Comparison of ENCODE assay signal across 8 cellular contexts in genomic region chr2:17879137-17879912, GRCh38. TPM values are rescaled to one million over a fixed set of nuclear protein-coding genes. Genes with fewer than 3 reads are reported as not detected.
A peak's percentile ranks its signal among the peaks of the same experiment; 100 is the strongest.
DNase-seq lines count a peak whose midpoint lies in the region; ATAC-seq, FAIRE-seq and TF ChIP-seq lines count a peak whose summit lies in the region.

No MANE protein-coding gene starts in this region.

- DNase-seq in activated CD4-positive, alpha-beta T cell treated with anti-CD3 and anti-CD28 coated beads, Interleukin-2, amount 10 ng/mL, durations not matched to agents 24 days and 14 days: peak; percentile 58
- DNase-seq in activated CD4-positive, alpha-beta T cell treated with anti-CD3 and anti-CD28 coated beads for 1 hour: no peak
- peak; percentile 93 for DNase-seq in NCI-H82 (lab: John Stamatoyannopoulos, UW)
- DNase-seq in bronchial epithelial cell (ENCODE audit: low read depth): peak; percentile 70
- peak; percentile 43 for DNase-seq in kidney epithelial cell (ENCODE audit: low read depth)
- peak; percentile 3 for DNase-seq in stimulated activated naive B cell treated with anti-CD40 and anti-IgM and Interleukin-4, amounts not matched to agents 10 μg/mL and 1 μg/mL and 100 μg/mL, for 72 hours

- H3K27ac Mint-ChIP-seq in activated CD4-positive, alpha-beta T cell treated with anti-CD3 and anti-CD28 coated beads, Interleukin-2, amount 10 ng/mL, durations not matched to agents 24 days and 14 days: no peak overlapping the region
- H3K27ac Mint-ChIP-seq in stimulated activated naive B cell treated with anti-CD40 and anti-IgM and Interleukin-4, amounts not matched to agents 10 μg/mL and 1 μg/mL and 100 μg/mL, for 72 hours: no peak overlapping the region

- ATAC-seq in HG03108 (IDR thresholded peaks at IDR 0.05; ENCODE audit: unreplicated experiment) (peak; percentile 27), GM18868 (IDR thresholded peaks at IDR 0.05; ENCODE audit: unreplicated experiment) (no peak)
- ATAC-seq in stimulated activated naive B cell treated with anti-CD40 and anti-IgM and Interleukin-4, amounts not matched to agents 10 μg/mL and 1 μg/mL and 100 μg/mL, for 72 hours (replicated peaks): peak; percentile 47 to 58

- TF ChIP-seq CTCF in bronchial epithelial cell (IDR thresholded peaks at IDR 0.05; ENCODE audit: insufficient read depth, low read length, severe bottlenecking) (peak; percentile 60), kidney epithelial cell (IDR thresholded peaks at IDR 0.05; ENCODE audit: insufficient read depth, low read length, poor library complexity, severe bottlenecking) (peak; percentile 47)

- peaks cover 65% of the 10 kb centered on the region for H3K27me3 Mint-ChIP-seq in activated CD4-positive, alpha-beta T cell treated with anti-CD3 and anti-CD28 coated beads, Interleukin-2, amount 10 ng/mL, durations not matched to agents 24 days and 14 days
- peaks cover 52 to 73% of the 10 kb centered on the region in 2 donors for H3K27me3 Mint-ChIP-seq in stimulated activated naive B cell treated with anti-CD40 and anti-IgM and Interleukin-4, amounts not matched to agents 10 μg/mL and 1 μg/mL and 100 μg/mL, for 72 hours

- peaks cover 9% of the 10 kb centered on the region for H3K4me1 Mint-ChIP-seq in activated CD4-positive, alpha-beta T cell treated with anti-CD3 and anti-CD28 coated beads, Interleukin-2, amount 10 ng/mL, durations not matched to agents 24 days and 14 days
- peaks cover 13 to 23% of the 10 kb centered on the region in 2 donors for H3K4me1 Mint-ChIP-seq in stimulated activated naive B cell treated with anti-CD40 and anti-IgM and Interleukin-4, amounts not matched to agents 10 μg/mL and 1 μg/mL and 100 μg/mL, for 72 hours

- H3K4me3 ChIP-seq in bronchial epithelial cell (ENCODE audit: low read depth, low read length) (peak overlapping the region; percentile 61), kidney epithelial cell (ENCODE audit: low read depth, low read length) (peak overlapping the region; percentile 80)

- H3K36me3 Mint-ChIP-seq in activated CD4-positive, alpha-beta T cell treated with anti-CD3 and anti-CD28 coated beads, Interleukin-2, amount 10 ng/mL, durations not matched to agents 24 days and 14 days (ENCODE audit: low read depth): no peaks in the 10 kb centered on the region
- H3K36me3 Mint-ChIP-seq in stimulated activated naive B cell treated with anti-CD40 and anti-IgM and Interleukin-4, amounts not matched to agents 10 μg/mL and 1 μg/mL and 100 μg/mL, for 72 hours: no peaks in the 10 kb centered on the region

- H3K9me3 Mint-ChIP-seq in activated CD4-positive, alpha-beta T cell treated with anti-CD3 and anti-CD28 coated beads, Interleukin-2, amount 10 ng/mL, durations not matched to agents 24 days and 14 days: no peaks in the 10 kb centered on the region
- peaks cover 3 to 4% of the 10 kb centered on the region in 2 donors for H3K9me3 Mint-ChIP-seq in stimulated activated naive B cell treated with anti-CD40 and anti-IgM and Interleukin-4, amounts not matched to agents 10 μg/mL and 1 μg/mL and 100 μg/mL, for 72 hours

- peak overlapping the region; percentile 78 for H3K4me3 Mint-ChIP-seq in activated CD4-positive, alpha-beta T cell treated with anti-CD3 and anti-CD28 coated beads, Interleukin-2, amount 10 ng/mL, durations not matched to agents 24 days and 14 days
- peak overlapping the region; percentile 83 to 87 for H3K4me3 Mint-ChIP-seq in stimulated activated naive B cell treated with anti-CD40 and anti-IgM and Interleukin-4, amounts not matched to agents 10 μg/mL and 1 μg/mL and 100 μg/mL, for 72 hours

- peaks cover 7% of the 10 kb centered on the region for H3K27me3 ChIP-seq in bronchial epithelial cell (ENCODE audit: control insufficient read depth, insufficient read depth, low read length)
- H3K27me3 ChIP-seq in kidney epithelial cell (ENCODE audit: control insufficient read depth, insufficient read depth, low read length): peaks cover 16% of the 10 kb centered on the region

- intact Hi-C loops in activated CD4-positive, alpha-beta T cell treated with anti-CD3 and anti-CD28 coated beads, Interleukin-2, amount 10 ng/mL, durations not matched to agents 24 days and 14 days (cut with micrococcal nuclease): no loop called here

- H3K36me3 ChIP-seq in bronchial epithelial cell (ENCODE audit: control insufficient read depth, insufficient read depth, low read length) (no peaks in the 10 kb centered on the region), kidney epithelial cell (ENCODE audit: control insufficient read depth, insufficient read depth, low read length) (no peaks in the 10 kb centered on the region)

- no peak for FAIRE-seq in bronchial epithelial cell (lab: Jason Lieb, UNC)

RNA-seq across cellular contexts. Expression of gene KCNS3, which starts 0.9 kb away (rescaled TPM):
- not detected in 2 replicates for total RNA-seq in activated CD4-positive, alpha-beta T cell treated with anti-CD3 and anti-CD28 coated beads, Interleukin-2, amount 10 ng/mL, durations not matched to agents 24 days and 14 days
- total RNA-seq in bronchial epithelial cell (3.7 and 6.8 TPM in 2 replicates), kidney epithelial cell (8.9 and 19.1 TPM in 2 replicates)
